Comparison of ENCODE assay signal across 8 cellular contexts in genomic region chr17:80475949-80476876, GRCh38. TPM values are rescaled to one million over a fixed set of nuclear protein-coding genes. Genes with fewer than 3 reads are reported as not detected.
DNase-seq lines count a peak whose midpoint lies in the region; ATAC-seq and TF ChIP-seq lines count a peak whose summit lies in the region.

Gene NPTX1, minus strand, starts transcription at chr17:80476607. Its CDS starts 161 bp downstream, at chr17:80476446.

- no peak for TF ChIP-seq POLR2A in testis (IDR thresholded peaks at IDR 0.05)

- no peaks in the 10 kb centered on the region for H3K36me3 Mint-ChIP-seq in activated naive CD8-positive, alpha-beta T cell

- peak within 1 kb of the TSS; percentile 84 for H3K4me3 Mint-ChIP-seq in activated naive CD8-positive, alpha-beta T cell

- H3K9me3 ChIP-seq in thymus (ENCODE audit: control insufficient read depth) = no peaks in the 10 kb centered on the region
- H3K9me3 ChIP-seq in testis = no peaks in the 10 kb centered on the region

- H3K4me1 Mint-ChIP-seq in activated naive CD8-positive, alpha-beta T cell (ENCODE audit: low read depth) = peaks cover 23% of the 10 kb centered on the region

- no peak within 1 kb of the TSS for H3K27ac Mint-ChIP-seq in activated naive CD8-positive, alpha-beta T cell

- H3K27me3 ChIP-seq in thymus (ENCODE audit: control insufficient read depth, insufficient read depth) = peaks cover 77% of the 10 kb centered on the region
- H3K27me3 ChIP-seq in testis = no peaks in the 10 kb centered on the region

- no peak for ATAC-seq in HG02798 (IDR thresholded peaks at IDR 0.05; ENCODE audit: poor library complexity, unreplicated experiment)

- H3K4me3 ChIP-seq in thymus (ENCODE audit: low read length) (peak within 1 kb of the TSS; percentile 30), testis (peak within 1 kb of the TSS in 1 of 2 donors; percentile 56)

- H3K27ac ChIP-seq in thymus (ENCODE audit: low read depth) (no peak within 1 kb of the TSS), testis (no peak within 1 kb of the TSS)

- under 1% methylated on average over 133 of the region's 133 CpGs for WGBS in thymus
- 0% methylated on average over 53 of the region's 133 CpGs; no CpG with 5 or more reads in 1 of the 2 donors for WGBS in testis, 2 donors

- peaks cover 27% of the 10 kb centered on the region for H3K27me3 Mint-ChIP-seq in activated naive CD8-positive, alpha-beta T cell

- H3K36me3 ChIP-seq in thymus (ENCODE audit: control insufficient read depth, insufficient read depth) (no peaks in the 10 kb centered on the region), testis (ENCODE audit: low read depth, missing control alignments) (no peaks in the 10 kb centered on the region)

- DNase-seq in COLO668 (lab: John Stamatoyannopoulos, UW; ENCODE audit: unreplicated experiment) (peak; percentile 58), M059J (ENCODE audit: low read depth) (peak; percentile 18), iPS-NIHi11 (ENCODE audit: low spot score) (peak; percentile 79), testis (no peak), GDM1 (lab: John Stamatoyannopoulos, UW) (no peak)

- no peak for TF ChIP-seq CTCF in testis (IDR thresholded peaks at IDR 0.05)

- H3K9me3 Mint-ChIP-seq in activated naive CD8-positive, alpha-beta T cell (ENCODE audit: low read depth) = no peaks in the 10 kb centered on the region

- intact Hi-C loops in testis (cut with DNase I; ENCODE audit: low total_unique reads) = loop anchor here (10.0 kb wide), 1 partner anchor 99 kb away; no protein-coding TSS in a partner anchor

- H3K4me1 ChIP-seq in thymus (ENCODE audit: control insufficient read depth, insufficient read depth, low read length) (peaks cover 17% of the 10 kb centered on the region), testis (peaks cover 32% of the 10 kb centered on the region)

RNA-seq across cellular contexts. Expression of gene NPTX1, which starts in this region (rescaled TPM):
- 0.79 and 2.0 TPM in 2 replicates for total RNA-seq in M059J (2014; rRNA removed; shearing (Covaris generic))
- 1.0 TPM for polyA plus RNA-seq in thymus
- 1 to 10 TPM; 1.7 to 3.8 TPM for total RNA-seq in testis
- polyA plus RNA-seq in testis (ENCODE audit: insufficient read depth, low read depth, low replicate concordance) = 3.7 TPM

Comparison
In these comparisons a context has a peak if more than half of its experiments do, and no peak if none do; other contexts are left out.
1. DNase-seq: peak in COLO668 (single experiment), M059J (single experiment) and iPS-NIHi11 (single experiment); none in testis (single experiment) and GDM1 (single experiment).